In genomic region chr5:61881821-61882220, GRCh38 we compare ENCODE assay signal across 13 cellular contexts.
A peak's percentile ranks its signal among the peaks of the same experiment; 100 is the strongest.
DNase-seq lines count a peak whose midpoint lies in the region; ATAC-seq and TF ChIP-seq lines count a peak whose summit lies in the region.
"Had no signal": no experiment of that assay in that cellular context is flagged by ENCODE, and none has a peak within 500 bp of the region (broad histone marks: within the 10 kb centered on the region; RNA-seq: fewer than 3 reads in every experiment).

No MANE protein-coding gene starts in this region.

- TF ChIP-seq CTCF in astrocyte of the cerebellum (IDR thresholded peaks at IDR 0.05; ENCODE audit: low read depth, low read length, missing control alignments) = no peak
- no peak for TF ChIP-seq CTCF in smooth muscle cell (IDR thresholded peaks at IDR 0.05; ENCODE audit: borderline replicate concordance, insufficient read depth, poor library complexity, severe bottlenecking)

- no peak overlapping the region for H3K4me3 ChIP-seq in astrocyte of the cerebellum (ENCODE audit: low read depth, low read length)
- H3K4me3 ChIP-seq in smooth muscle cell = no peak overlapping the region

- no peak for ATAC-seq in GM21529 (IDR thresholded peaks at IDR 0.05; ENCODE audit: unreplicated experiment)
- ATAC-seq: activated CD8-positive, alpha-beta T cell treated with anti-CD3 and anti-CD28 coated beads for 36 hours had no signal

- peak overlapping the region; percentile 13 for H3K4me2 ChIP-seq in smooth muscle cell

- no peaks in the 10 kb centered on the region for H3F3A ChIP-seq in smooth muscle cell (ENCODE audit: low read depth)

- H4K20me1 ChIP-seq in smooth muscle cell (ENCODE audit: low read depth) = no peaks in the 10 kb centered on the region

- H3K79me2 ChIP-seq in smooth muscle cell (ENCODE audit: low read depth) = no peaks in the 10 kb centered on the region

- peaks cover 4% of the 10 kb centered on the region for H3K4me1 ChIP-seq in smooth muscle cell (ENCODE audit: low read depth)

- peak overlapping the region; percentile 54 for H2AFZ ChIP-seq in smooth muscle cell (ENCODE audit: low read depth)

- H3K36me3 ChIP-seq in smooth muscle cell (ENCODE audit: low read depth) = no peaks in the 10 kb centered on the region

- WGBS in smooth muscle cell (ENCODE audit: low lambda C conversion rate) = 25% methylated on average over 4 of the region's 4 CpGs

- H3K9ac ChIP-seq in smooth muscle cell (ENCODE audit: low read depth) = no peak overlapping the region

- peak; percentile 5 for DNase-seq in HCEC 1CT
- peak; percentile 15 for DNase-seq in astrocyte of the cerebellum (ENCODE audit: low read depth)
- peak; percentile 9 for DNase-seq in inferior parietal cortex (ENCODE audit: extremely low spot score)
- no peak for DNase-seq in smooth muscle cell (lab: John Stamatoyannopoulos, UW; ENCODE audit: unreplicated experiment)
- no peak for DNase-seq in NCI-H2107 treated with DMSO at 0.1 percent for 48 hours (lab: John Stamatoyannopoulos, UW; ENCODE audit: unreplicated experiment)
- DNase-seq in SKM-1 (lab: John Stamatoyannopoulos, UW; ENCODE audit: unreplicated experiment) = no peak
- no peak for DNase-seq in SKM-1 treated with dmso at 0.1 percent for 144 hours (lab: John Stamatoyannopoulos, UW; ENCODE audit: unreplicated experiment)
- DNase-seq: activated CD8-positive, alpha-beta T cell treated with anti-CD3 and anti-CD28 coated beads for 36 hours; activated naive CD4-positive, alpha-beta T cell treated with anti-CD3 and anti-CD28 coated beads, Interleukin-2, amount 50 U/mL, for 16 hours; COR-L47; glutamatergic neuron; NCI-H1105 treated with DMSO at 0.1 percent for 48 hours had no signal

- no peaks in the 10 kb centered on the region for H3K27me3 ChIP-seq in smooth muscle cell (ENCODE audit: low read depth)

- in situ Hi-C loops in astrocyte of the cerebellum (cut with HindIII; ENCODE audit: low sequenced_read_pairs) = no loop called here

- H3K27ac ChIP-seq in smooth muscle cell (ENCODE audit: low read depth) = peak overlapping the region; percentile 47

- H3K9me3 ChIP-seq in smooth muscle cell (replicated peaks; ENCODE audit: low read depth) = no peaks in the 10 kb centered on the region

Comparison
In these comparisons a context has a peak if more than half of its experiments do, and no peak if none do; other contexts are left out.
1. DNase-seq: peak in HCEC 1CT (single experiment), astrocyte of the cerebellum (single experiment) and inferior parietal cortex (single experiment); none in smooth muscle cell (single experiment), NCI-H2107 treated with DMSO at 0.1 percent for 48 hours (single experiment), SKM-1 (single experiment) and SKM-1 treated with dmso at 0.1 percent for 144 hours (single experiment).